In genomic region chr6:46674410-46674809, GRCh38 we compare ENCODE assay signal across 33 cellular contexts. TPM values are rescaled to one million over a fixed set of nuclear protein-coding genes. Genes with fewer than 3 reads are reported as not detected.
"Had no signal": no experiment of that assay in that cellular context is flagged by ENCODE, and none has a peak within 500 bp of the region (broad histone marks: within the 10 kb centered on the region; RNA-seq: fewer than 3 reads in every experiment).

No MANE protein-coding gene starts in this region.

- H3K4me3 Mint-ChIP-seq: activated CD4-positive, alpha-beta memory T cell treated with anti-CD3 and anti-CD28 coated beads, Interleukin-2, amount 10 ng/mL, durations not matched to agents 7 days and 5 days; activated naive CD4-positive, alpha-beta T cell treated with anti-CD3 and anti-CD28 coated beads, Interleukin-2, amount 50 U/mL, for 24 hours; activated naive CD8-positive, alpha-beta T cell treated with anti-CD3 and anti-CD28 coated beads, Interleukin-2, amount 10 ng/mL, durations not matched to agents 7 days and 5 days; activated T-cell treated with anti-CD3 and anti-CD28 coated beads, Interleukin-2, amount 50 U/mL, for 24 hours had no signal

- H3K27me3 ChIP-seq: ascending aorta, MG63, Peyer's patch, SJSA1 had no signal

- H3K9me3 Mint-ChIP-seq: activated CD4-positive, alpha-beta memory T cell treated with anti-CD3 and anti-CD28 coated beads, Interleukin-2, amount 10 ng/mL, durations not matched to agents 7 days and 5 days; activated naive CD4-positive, alpha-beta T cell treated with anti-CD3 and anti-CD28 coated beads, Interleukin-2, amount 50 U/mL, for 24 hours; activated naive CD8-positive, alpha-beta T cell treated with anti-CD3 and anti-CD28 coated beads, Interleukin-2, amount 10 ng/mL, durations not matched to agents 7 days and 5 days; activated T-cell treated with anti-CD3 and anti-CD28 coated beads, Interleukin-2, amount 50 U/mL, for 24 hours; activated T-helper 2 cell treated with anti-CD3 and anti-CD28 coated beads, Interferon-gamma antibody, Interleukin-2, Interleukin-4, amounts not matched to agents 10 μg/mL and 5 μg/mL and 100 μg/mL, durations not matched to agents 14 hours and 24 hours and 36 hours had no signal

- H3K27ac Mint-ChIP-seq: activated CD4-positive, alpha-beta memory T cell treated with anti-CD3 and anti-CD28 coated beads, Interleukin-2, amount 10 ng/mL, durations not matched to agents 7 days and 5 days; activated naive CD4-positive, alpha-beta T cell treated with anti-CD3 and anti-CD28 coated beads, Interleukin-2, amount 50 U/mL, for 24 hours; activated naive CD8-positive, alpha-beta T cell treated with anti-CD3 and anti-CD28 coated beads, Interleukin-2, amount 10 ng/mL, durations not matched to agents 7 days and 5 days; activated T-cell treated with anti-CD3 and anti-CD28 coated beads, Interleukin-2, amount 50 U/mL, for 24 hours; activated T-helper 2 cell treated with anti-CD3 and anti-CD28 coated beads, Interferon-gamma antibody, Interleukin-2, Interleukin-4, amounts not matched to agents 10 μg/mL and 5 μg/mL and 100 μg/mL, durations not matched to agents 14 hours and 24 hours and 36 hours had no signal

- H3K27ac ChIP-seq: ascending aorta, Peyer's patch, SJSA1, VCaP had no signal

- H3K36me3 Mint-ChIP-seq: activated naive CD4-positive, alpha-beta T cell treated with anti-CD3 and anti-CD28 coated beads, Interleukin-2, amount 50 U/mL, for 24 hours; activated naive CD8-positive, alpha-beta T cell treated with anti-CD3 and anti-CD28 coated beads, Interleukin-2, amount 10 ng/mL, durations not matched to agents 7 days and 5 days had no signal

- H3K27me3 Mint-ChIP-seq: activated CD4-positive, alpha-beta memory T cell treated with anti-CD3 and anti-CD28 coated beads, Interleukin-2, amount 10 ng/mL, durations not matched to agents 7 days and 5 days; activated naive CD8-positive, alpha-beta T cell treated with anti-CD3 and anti-CD28 coated beads, Interleukin-2, amount 10 ng/mL, durations not matched to agents 7 days and 5 days had no signal

- H3K9me3 ChIP-seq: ascending aorta, MG63, Peyer's patch, SJSA1 had no signal

- H3K4me3 ChIP-seq: ascending aorta, MG63, Peyer's patch, SJSA1 had no signal

- H3K4me1 ChIP-seq: ascending aorta, Peyer's patch, SJSA1 had no signal

- DNase-seq: activated CD4-positive, alpha-beta memory T cell treated with anti-CD3 and anti-CD28 coated beads, Interleukin-2, amount 10 ng/mL, durations not matched to agents 7 days and 5 days; activated CD4-positive, alpha-beta T cell treated with anti-CD3 and anti-CD28 coated beads for 1 hour; activated CD4-positive, alpha-beta T cell treated with anti-CD3 and anti-CD28 coated beads for 48 hours; activated CD4-positive, CD25-positive, alpha-beta regulatory T cell; activated gamma-delta T cell; activated naive CD4-positive, alpha-beta T cell treated with Interleukin-2 at 50 U/mL for 16 hours; activated naive CD8-positive, alpha-beta T cell treated with anti-CD3 and anti-CD28 coated beads, Interleukin-2, amount 10 ng/mL, durations not matched to agents 7 days and 5 days; activated T-cell treated with anti-CD3 and anti-CD28 coated beads, Interleukin-2, amount 50 U/mL, for 24 hours; amygdala; Kasumi-1; KBM-7; MG63; NCI-H1048; NCI-H1105 treated with DMSO at 0.1 percent for 48 hours; NCI-H1436; NCI-H1694; NCI-H1930; NCI-H2081 treated with DMSO at 0.1 percent for 48 hours; NCI-H345; NCI-H524 treated with DMSO at 0.1 percent for 48 hours; Peyer's patch; RPMI8226; SHP77 treated with DMSO at 0.1 percent for 48 hours; SW 1271; T-helper 1 cell; T-helper 9 cell had no signal

- H3K4me1 Mint-ChIP-seq: activated CD4-positive, alpha-beta memory T cell treated with anti-CD3 and anti-CD28 coated beads, Interleukin-2, amount 10 ng/mL, durations not matched to agents 7 days and 5 days; activated naive CD4-positive, alpha-beta T cell treated with anti-CD3 and anti-CD28 coated beads, Interleukin-2, amount 50 U/mL, for 24 hours; activated naive CD8-positive, alpha-beta T cell treated with anti-CD3 and anti-CD28 coated beads, Interleukin-2, amount 10 ng/mL, durations not matched to agents 7 days and 5 days had no signal

- ATAC-seq: SK-N-SH treated with all-trans-retinoic acid at 6 μM for 48 hours had no signal

- H3K36me3 ChIP-seq: MG63, Peyer's patch, SJSA1 had no signal

RNA-seq across cellular contexts. Expression of gene TDRD6, which starts 13.3 kb away (rescaled TPM):
- total RNA-seq: activated CD4-positive, alpha-beta memory T cell treated with anti-CD3 and anti-CD28 coated beads, Interleukin-2, amount 10 ng/mL, durations not matched to agents 7 days and 5 days; activated CD8-positive, alpha-beta memory T cell treated with anti-CD3 and anti-CD28 coated beads for 36 hours; activated naive CD8-positive, alpha-beta T cell treated with anti-CD3 and anti-CD28 coated beads, Interleukin-2, amount 10 ng/mL, durations not matched to agents 7 days and 5 days; activated T-helper 2 cell treated with anti-CD3 and anti-CD28 coated beads, Interferon-gamma antibody, Interleukin-2, Interleukin-4, amounts not matched to agents 10 μg/mL and 5 μg/mL and 100 μg/mL, durations not matched to agents 14 hours and 24 hours and 36 hours; SJSA1 had no signal

RNA-seq across cellular contexts. Expression of gene SLC25A27, which starts 21.6 kb away (rescaled TPM):
- total RNA-seq: activated CD4-positive, alpha-beta memory T cell treated with anti-CD3 and anti-CD28 coated beads, Interleukin-2, amount 10 ng/mL, durations not matched to agents 7 days and 5 days had no signal

RNA-seq across cellular contexts. Expression of gene CYP39A1, which starts 21.8 kb away (rescaled TPM):
- total RNA-seq: activated CD4-positive, alpha-beta memory T cell treated with anti-CD3 and anti-CD28 coated beads, Interleukin-2, amount 10 ng/mL, durations not matched to agents 7 days and 5 days; activated CD8-positive, alpha-beta memory T cell treated with anti-CD3 and anti-CD28 coated beads for 36 hours; activated naive CD8-positive, alpha-beta T cell treated with anti-CD3 and anti-CD28 coated beads, Interleukin-2, amount 10 ng/mL, durations not matched to agents 7 days and 5 days; activated T-helper 2 cell treated with anti-CD3 and anti-CD28 coated beads, Interferon-gamma antibody, Interleukin-2, Interleukin-4, amounts not matched to agents 10 μg/mL and 5 μg/mL and 100 μg/mL, durations not matched to agents 14 hours and 24 hours and 36 hours had no signal
